In genomic region chr5:119311688-119312087, GRCh38 we compare ENCODE assay signal across 1 cellular context.
TF ChIP-seq lines count a peak whose summit lies in the region.

No MANE protein-coding gene starts in this region.

TF ChIP-seq in GM23338, 12 proteins besides CTCF, POLR2A, EP300 and RAD21 (continued from another document):
- no peak for TF ChIP-seq REST (IDR thresholded peaks at IDR 0.05; ENCODE audit: unreplicated experiment)
- TF ChIP-seq EZH2phosphoT487 (IDR thresholded peaks at IDR 0.05; ENCODE audit: unreplicated experiment) = no peak
- no peak for TF ChIP-seq ZNF462 (CRISPR knock-in tag; IDR thresholded peaks at IDR 0.05)
